In the genomic region with DNA sequence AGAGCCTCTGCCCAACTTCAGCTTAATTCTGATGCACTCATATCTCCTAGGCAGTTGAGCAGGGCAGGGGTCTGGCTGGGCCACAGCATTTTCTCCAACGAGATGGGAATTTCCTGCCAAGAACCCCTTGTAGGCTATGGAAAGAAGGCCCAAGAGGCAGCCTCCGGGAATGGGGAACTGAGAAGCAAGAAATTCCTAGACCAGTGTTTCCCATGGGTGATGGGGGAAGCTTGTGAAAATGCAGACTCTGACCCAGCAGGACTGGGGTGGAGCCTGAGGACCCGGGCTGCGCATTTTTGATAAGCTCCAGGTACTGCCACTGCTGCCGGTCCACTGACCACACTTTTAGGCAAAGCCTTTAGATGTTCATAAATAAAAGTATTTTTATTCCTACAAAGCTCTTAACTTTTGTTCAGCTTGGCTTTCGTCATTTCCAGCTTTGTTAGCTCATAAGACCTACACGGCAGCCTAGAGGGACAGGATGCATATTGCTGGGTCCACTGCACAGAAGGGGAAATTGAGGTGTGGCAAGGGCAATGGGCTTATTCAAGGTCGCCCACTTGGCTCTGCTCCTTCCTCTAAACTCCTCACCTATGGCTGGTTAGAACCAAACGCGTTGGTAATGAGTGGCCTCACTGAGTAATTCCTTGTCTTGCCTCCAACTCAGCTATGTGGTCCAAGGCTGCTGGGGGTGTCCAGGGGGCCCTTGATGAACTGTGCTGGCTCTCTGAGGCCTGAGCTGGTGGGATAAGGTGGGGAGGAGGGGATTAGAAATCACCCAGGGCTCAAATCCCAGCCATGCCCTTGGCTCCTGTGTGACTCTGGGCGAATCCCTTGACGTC, we compare ENCODE assay signal across 31 cellular contexts. TPM values are rescaled to one million over a fixed set of nuclear protein-coding genes. Genes with fewer than 3 reads are reported as not detected.
DNase-seq lines count a peak whose midpoint lies in the region; ATAC-seq, FAIRE-seq and TF ChIP-seq lines count a peak whose summit lies in the region.
"Had no signal": no experiment of that assay in that cellular context is flagged by ENCODE, and none has a peak within 500 bp of the region (broad histone marks: within the 10 kb centered on the region; RNA-seq: fewer than 3 reads in every experiment).

No MANE protein-coding gene starts in this region.

- in situ Hi-C loops in HepG2 (cut with HindIII; ENCODE audit: extremely low pct_ligation_motif_present, low pct_unique_long_range_greater_than_20kb) = no loop called here

- no peak overlapping the region for H2AFZ ChIP-seq in HepG2 (ENCODE audit: low read length)

- CTCF ChIA-PET in HepG2 (lab: Yijun Ruan, JAX; ENCODE audit: low intra/inter-chr PET ratio, low total read pairs) = no interaction called here

- H3K27me3 ChIP-seq in right lobe of liver (no peaks in the 10 kb centered on the region), HepG2 (ENCODE audit: control insufficient read depth in 1 of 2, insufficient read depth in 2 of 2, low read length in 2 of 2) (no peaks in the 10 kb centered on the region)
- H3K27me3 ChIP-seq: breast epithelium, esophagus squamous epithelium, SJSA1, tibial artery had no signal

- H4K20me1 ChIP-seq in HepG2 (ENCODE audit: insufficient read depth, low read length) = no peaks in the 10 kb centered on the region

- no peak overlapping the region for H3K4me3 ChIP-seq in right lobe of liver
- H3K4me3 ChIP-seq in HepG2 (replicated peaks in 1 of 3; ENCODE audit: insufficient read depth in 1 of 3, low read depth in 2 of 3, low read length in 3 of 3) = no peak overlapping the region
- H3K4me3 ChIP-seq in kidney (ENCODE audit: low read length in 2 of 2) = no peak overlapping the region
- H3K4me3 ChIP-seq: breast epithelium, esophagus squamous epithelium, SJSA1, tibial artery had no signal

- FAIRE-seq in HepG2 (lab: Jason Lieb, UNC) = no peak
- no peak for FAIRE-seq in kidney (lab: Jason Lieb, UNC)
- FAIRE-seq: frontal cortex, GM19239 had no signal

- H3K9ac ChIP-seq in HepG2 (ENCODE audit: insufficient read depth, low read depth, low read length) (no peak overlapping the region), kidney (ENCODE audit: low read length in 2 of 2) (no peak overlapping the region)
- H3K9ac ChIP-seq: KMS-11 had no signal

- ATAC-seq in right lobe of liver = no peak
- ATAC-seq in HepG2 = no peak
- ATAC-seq in sciatic nerve = no peak
- no peak for ATAC-seq in GM21786 (IDR thresholded peaks at IDR 0.05; ENCODE audit: unreplicated experiment)
- ATAC-seq: left lobe of liver, natural killer cell, WTC11 had no signal

- peaks cover 0 to 48% (median 3%) of the 10 kb centered on the region in 4 donors for H3K4me1 ChIP-seq in right lobe of liver
- peaks cover 10% of the 10 kb centered on the region for H3K4me1 ChIP-seq in HepG2 (ENCODE audit: insufficient read depth, low read length)
- H3K4me1 ChIP-seq in kidney (ENCODE audit: control insufficient read depth in 1 of 2, insufficient read depth in 1 of 2, low read depth in 1 of 2, low read length in 2 of 2) = peaks cover 0 to 15% of the 10 kb centered on the region in 2 donors

- no peak for TF ChIP-seq RAD21 in HepG2 (CRISPR knock-in tag; IDR thresholded peaks at IDR 0.05)

- DNase-seq in right lobe of liver (peak in 2 of 3 donors; percentile 14 to 20), HepG2 (ENCODE audit: low spot score) (no peak), kidney (peak; percentile 12), sciatic nerve (ENCODE audit: low spot score) (peak; percentile 49), GM19240 (ENCODE audit: insufficient read length, low spot score) (no peak), NCI-H1092 (lab: John Stamatoyannopoulos, UW) (no peak), UCSD-AML1 (lab: John Stamatoyannopoulos, UW; ENCODE audit: unreplicated experiment) (no peak)
- DNase-seq: activated CD4-positive, alpha-beta T cell treated with anti-CD3 and anti-CD28 coated beads, Interleukin-2, amount 10 ng/mL, durations not matched to agents 7 days and 5 days; activated naive CD4-positive, alpha-beta T cell treated with anti-CD3 and anti-CD28 coated beads for 36 hours; activated T-cell treated with anti-CD3 and anti-CD28 coated beads, Interleukin-2, amount 50 U/mL, for 48 hours; DND-41; endodermal cell; esophagus squamous epithelium; H7; hippocampal formation; natural killer cell; NCI-H1436; NCI-H2081 treated with DMSO at 0.1 percent for 48 hours; NCI-H226; retina; stimulated activated CD4-positive, alpha-beta T cell treated with anti-CD3 and anti-CD28 coated beads, Interleukin-15, amount 100 ng/mL, for 24 hours; stimulated activated naive CD4-positive, alpha-beta T cell treated with Interleukin-2 at 50 U/mL for 16 hours had no signal

- no peak for TF ChIP-seq CTCF in right lobe of liver (IDR thresholded peaks at IDR 0.05)
- TF ChIP-seq CTCF in HepG2 (CRISPR knock-in tag; IDR thresholded peaks at IDR 0.05) = no peak
- no peak for TF ChIP-seq CTCF in kidney (IDR thresholded peaks at IDR 0.05; ENCODE audit: borderline replicate concordance, extremely low read depth, insufficient read depth)

- BruUV-seq in HepG2 (replicated peaks; lab: Mats Ljungman, UMichigan) = no TSS peak

- H3K4me2 ChIP-seq in HepG2 (ENCODE audit: low read depth, low read length) = no peak overlapping the region
- H3K4me2 ChIP-seq: KMS-11 had no signal

- H3K36me3 ChIP-seq in right lobe of liver (peaks cover 0 to 7% (median 0%) of the 10 kb centered on the region in 4 donors), HepG2 (replicated peaks in 1 of 2; ENCODE audit: control insufficient read depth in 1 of 2, insufficient read depth in 2 of 2, low read length in 2 of 2) (no peaks in the 10 kb centered on the region; a peak in 1 of 5 replicates), kidney (ENCODE audit: control insufficient read depth in 1 of 2, insufficient read depth in 2 of 2, low read length in 2 of 2) (peaks cover 0 to 3% of the 10 kb centered on the region in 2 donors)
- H3K36me3 ChIP-seq: breast epithelium, esophagus squamous epithelium had no signal

- H3K27ac ChIP-seq in right lobe of liver (no peak overlapping the region), HepG2 (ENCODE audit: extremely low read length, insufficient read depth, low read length) (no peak overlapping the region), kidney (ENCODE audit: low read depth in 2 of 2, low read length in 2 of 2) (no peak overlapping the region)
- H3K27ac ChIP-seq: KMS-11, SJSA1, tibial artery had no signal

- no peaks in the 10 kb centered on the region for H3K79me2 ChIP-seq in HepG2 (ENCODE audit: insufficient read depth, low read length)

- POLR2A ChIA-PET in HepG2 (lab: Yijun Ruan, JAX) = no interaction called here

- TF ChIP-seq POLR2A in right lobe of liver (IDR thresholded peaks at IDR 0.05) (no peak), HepG2 (IDR thresholded peaks at IDR 0.05; ENCODE audit: insufficient read depth in 1 of 2, low read depth in 2 of 2, low read length in 2 of 2) (no peak)

- H3K9me3 ChIP-seq in right lobe of liver = no peaks in the 10 kb centered on the region
- H3K9me3 ChIP-seq in HepG2 (ENCODE audit: low read length) = no peaks in the 10 kb centered on the region
- H3K9me3 ChIP-seq in kidney (ENCODE audit: control insufficient read depth in 1 of 2, low read length in 2 of 2) = no peaks in the 10 kb centered on the region
- H3K9me3 ChIP-seq: breast epithelium, esophagus squamous epithelium, SJSA1, tibial artery had no signal

- intact Hi-C loops in right lobe of liver (cut with DNase I) (no loop called here), HepG2 (cut with micrococcal nuclease; ENCODE audit: unreplicated experiment) (no loop called here), kidney (cut with DNase I) (no loop called here), sciatic nerve (cut with DNase I) (no loop called here)

- 75% methylated on average over 7 of the region's 12 CpGs for WGBS in right lobe of liver (ENCODE audit: insufficient coverage, low coverage, low lambda C conversion rate, missing lambda C conversion rate)
- WGBS in HepG2 (ENCODE audit: low lambda C conversion rate) = 92% methylated on average over 12 of the region's 12 CpGs

- TF ChIP-seq EP300 in HepG2 (IDR thresholded peaks at IDR 0.05; ENCODE audit: low read depth in 2 of 2, low read length in 2 of 2) = no peak
- no peak for TF ChIP-seq EP300 in HepG2 (CRISPR knock-in tag; IDR thresholded peaks at IDR 0.05; ENCODE audit: borderline replicate concordance)

RNA-seq across cellular contexts. Expression of a gene that starts 29.5 kb away (rescaled TPM):
- total RNA-seq in right lobe of liver (10 to 100 TPM; 19.8 to 33.6 (median 22.7) TPM), HepG2 (2016; rRNA removed; fragmentation: Illumina TruSeq; extraction: Trizol) (3.1 and 3.9 TPM in 2 replicates), kidney (21.3 TPM), sciatic nerve (150 TPM)
- total RNA-seq in HepG2 (2016; cell fraction: cytosol; rRNA removed; fragmentation: Illumina TruSeq; extraction: Trizol; ENCODE audit: low read depth) = 0.62 and 0.81 TPM in 2 replicates
- 3.5 and 3.6 TPM in 2 replicates for total RNA-seq in HepG2 (2016; cell fraction: insoluble cytoplasmic fraction; rRNA removed; fragmentation: Illumina TruSeq; extraction: Trizol)
- total RNA-seq in HepG2 (2016; cell fraction: membrane; rRNA removed; fragmentation: Illumina TruSeq; extraction: Trizol) = 3.7 and 4.0 TPM in 2 replicates
- total RNA-seq in HepG2 (2016; cell fraction: nucleus; rRNA removed; fragmentation: Illumina TruSeq; extraction: Trizol) = 2.4 and 2.5 TPM in 2 replicates
- polyA plus RNA-seq in HepG2 (2011; rRNA removed) (7.7 and 7.9 TPM in 2 replicates), kidney (ENCODE audit: insufficient read depth, low read depth, low replicate concordance) (8.4 TPM)
- 6.1 and 7.9 TPM in 2 replicates for polyA plus RNA-seq in HepG2 (2011; cell fraction: cytosol; rRNA removed)
- 5.9 and 9.2 TPM in 2 replicates for polyA plus RNA-seq in HepG2 (2011; cell fraction: nucleus; rRNA removed)
- polyA plus RNA-seq in HepG2 (2012) = 3.8 and 4.0 TPM in 2 replicates
- 0.43 and 0.45 TPM in 2 replicates for polyA plus RNA-seq in HepG2 (2016; cell fraction: cytosol; fragmentation: Illumina TruSeq; extraction: Trizol; ENCODE audit: low read depth)
- 5.1 and 5.5 TPM in 2 replicates for polyA plus RNA-seq in HepG2 (2016; cell fraction: insoluble cytoplasmic fraction; fragmentation: Illumina TruSeq; extraction: Trizol; ENCODE audit: low read depth)
- 2.8 and 3.1 TPM in 2 replicates for polyA plus RNA-seq in HepG2 (2016; cell fraction: membrane; fragmentation: Illumina TruSeq; extraction: Trizol; ENCODE audit: low read depth)
- polyA plus RNA-seq in HepG2 (2016; cell fraction: nucleus; fragmentation: Illumina TruSeq; extraction: Trizol; ENCODE audit: insufficient read depth, low read depth) = 4.3 and 4.9 TPM in 2 replicates
- polyA minus RNA-seq in HepG2 (2011; rRNA and poly(A)+ RNA removed; ENCODE audit: low replicate concordance) = 4.8 and 18.6 TPM in 2 replicates
- 7.8 and 8.3 TPM in 2 replicates for polyA minus RNA-seq in HepG2 (2011; cell fraction: cytosol; rRNA and poly(A)+ RNA removed)
- polyA minus RNA-seq in HepG2 (2011; cell fraction: nucleus; rRNA and poly(A)+ RNA removed) = 3.5 and 3.6 TPM in 2 replicates

Comparison
In these comparisons a context has a peak if more than half of its experiments do, and no peak if none do; other contexts are left out.
1. DNase-seq: peak in right lobe of liver (2 of 3), kidney (single experiment) and sciatic nerve (single experiment); none in HepG2 (single experiment), GM19240 (single experiment), NCI-H1092 (single experiment) and UCSD-AML1 (single experiment).